Comparison of ENCODE assay signal across 8 cellular contexts in the genomic region with DNA sequence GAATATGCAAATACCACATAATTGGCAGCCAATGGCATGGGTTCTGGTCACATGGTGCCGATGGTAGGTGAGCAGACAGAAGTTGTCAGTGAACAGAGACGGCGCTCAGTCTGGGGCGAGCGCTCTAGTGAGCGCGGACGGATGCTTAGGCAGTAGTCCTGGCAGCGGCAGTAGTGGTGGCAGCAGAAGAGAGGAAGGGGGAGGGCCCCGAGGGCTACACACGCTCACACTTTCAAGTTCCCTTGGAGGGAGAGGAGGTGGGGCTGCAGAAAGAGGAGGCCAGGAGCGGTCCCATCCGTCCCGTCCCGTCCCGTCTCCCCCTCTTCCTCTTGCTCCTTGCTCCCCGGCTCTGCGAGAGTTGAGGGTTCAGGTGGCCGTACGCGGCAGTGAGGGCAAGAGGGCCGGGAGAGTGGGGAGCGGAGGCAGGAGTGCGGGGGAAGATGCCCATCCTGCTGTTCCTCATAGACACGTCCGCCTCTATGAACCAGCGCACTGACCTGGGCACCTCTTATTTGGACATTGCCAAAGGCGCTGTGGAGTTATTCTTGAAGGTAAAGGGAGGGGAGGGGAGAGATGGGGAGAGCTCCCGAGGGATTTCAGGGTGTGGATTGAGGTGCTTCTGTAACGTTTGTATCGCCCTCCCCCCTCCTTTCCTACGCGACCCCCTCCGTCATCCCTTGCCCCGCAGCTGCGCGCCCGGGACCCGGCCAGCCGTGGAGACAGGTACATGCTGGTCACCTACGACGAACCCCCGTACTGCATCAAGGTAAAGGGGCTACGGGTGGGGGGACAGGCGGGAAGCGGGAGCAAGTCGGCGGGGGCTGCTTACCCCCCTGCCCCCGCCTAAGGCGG. TPM values are rescaled to one million over a fixed set of nuclear protein-coding genes. Genes with fewer than 3 reads are reported as not detected.
DNase-seq lines count a peak whose midpoint lies in the region; ATAC-seq, FAIRE-seq and TF ChIP-seq lines count a peak whose summit lies in the region.

INTS6L (plus strand) TSS at position 108 of the 852 bp plus-strand sequence; CDS start at position 441, 333 bp downstream.

- ATAC-seq in GM21381 (IDR thresholded peaks at IDR 0.05; ENCODE audit: unreplicated experiment) = peak; percentile 79
- ATAC-seq in RWPE2 (ENCODE audit: low read depth) = peak; percentile 87
- peak; percentile 77 for ATAC-seq in activated T-helper 17 cell treated with anti-CD3 and anti-CD28 coated beads, Interleukin-2, amount 50 U/mL, for 72 hours (replicated peaks)
- peak; percentile 89 to 90 for ATAC-seq in natural killer cell treated with Interleukin-12 subunit alpha and Interleukin-12 subunit beta and Interleukin-15 and Interleukin-18, amount 100 ng/mL, for 72 hours

- H3K36me3 Mint-ChIP-seq in Calu3 (ENCODE audit: insufficient read depth, unreplicated experiment) = peaks cover 30% of the 10 kb centered on the region
- H3K36me3 Mint-ChIP-seq in activated T-helper 17 cell treated with anti-CD3 and anti-CD28 coated beads, Interleukin-2, amount 50 U/mL, for 72 hours (ENCODE audit: low read depth) = peaks cover 47% of the 10 kb centered on the region
- H3K36me3 Mint-ChIP-seq in natural killer cell treated with Interleukin-12 subunit alpha and Interleukin-12 subunit beta and Interleukin-15 and Interleukin-18, amount 100 ng/mL, for 72 hours = no peaks in the 10 kb centered on the region

- H3K4me1 Mint-ChIP-seq in Calu3 (ENCODE audit: low read depth, unreplicated experiment) = no peaks in the 10 kb centered on the region
- H3K4me1 Mint-ChIP-seq in activated T-helper 17 cell treated with anti-CD3 and anti-CD28 coated beads, Interleukin-2, amount 50 U/mL, for 72 hours = no peaks in the 10 kb centered on the region
- H3K4me1 Mint-ChIP-seq in natural killer cell treated with Interleukin-12 subunit alpha and Interleukin-12 subunit beta and Interleukin-15 and Interleukin-18, amount 100 ng/mL, for 72 hours (ENCODE audit: low read depth in 2 of 2) = peaks cover 15 to 26% of the 10 kb centered on the region in 2 donors

- no peaks in the 10 kb centered on the region for H3K36me3 ChIP-seq in RWPE2 (ENCODE audit: low read depth)

- H3K9me3 ChIP-seq in RWPE2 (ENCODE audit: severe bottlenecking) = no peaks in the 10 kb centered on the region

- peak within 1 kb of the TSS; percentile 73 for H3K27ac ChIP-seq in RWPE2 (ENCODE audit: poor library complexity, severe bottlenecking)

- peak within 1 kb of the TSS; percentile 94 for H3K27ac Mint-ChIP-seq in Calu3 (ENCODE audit: unreplicated experiment)
- peak within 1 kb of the TSS; percentile 99 for H3K27ac Mint-ChIP-seq in activated T-helper 17 cell treated with anti-CD3 and anti-CD28 coated beads, Interleukin-2, amount 50 U/mL, for 72 hours
- H3K27ac Mint-ChIP-seq in natural killer cell treated with Interleukin-12 subunit alpha and Interleukin-12 subunit beta and Interleukin-15 and Interleukin-18, amount 100 ng/mL, for 72 hours = peak within 1 kb of the TSS; percentile 87 to 93

- H3K4me3 ChIP-seq in RWPE2 (ENCODE audit: severe bottlenecking) = peak within 1 kb of the TSS; percentile 46
- peak within 1 kb of the TSS; percentile 59 for H3K4me3 ChIP-seq in fibroblast of mammary gland (ENCODE audit: control insufficient read depth, low read depth, low read length)

- intact Hi-C loops in Calu3 (cut with micrococcal nuclease; ENCODE audit: unreplicated experiment) = no loop called here

- H3K27me3 ChIP-seq in RWPE2 (ENCODE audit: insufficient read depth, poor library complexity, severe bottlenecking) = no peaks in the 10 kb centered on the region

- H3K4me3 Mint-ChIP-seq in Calu3 (ENCODE audit: low read depth, unreplicated experiment) = peak within 1 kb of the TSS; percentile 90
- H3K4me3 Mint-ChIP-seq in activated T-helper 17 cell treated with anti-CD3 and anti-CD28 coated beads, Interleukin-2, amount 50 U/mL, for 72 hours = peak within 1 kb of the TSS; percentile 95
- peak within 1 kb of the TSS; percentile 92 for H3K4me3 Mint-ChIP-seq in natural killer cell treated with Interleukin-12 subunit alpha and Interleukin-12 subunit beta and Interleukin-15 and Interleukin-18, amount 100 ng/mL, for 72 hours

- no TSS peak for BruUV-seq in Calu3 (replicated peaks; lab: Mats Ljungman, UMichigan)

- H3K9me3 Mint-ChIP-seq in Calu3 (ENCODE audit: low read depth, unreplicated experiment) = no peaks in the 10 kb centered on the region
- no peaks in the 10 kb centered on the region for H3K9me3 Mint-ChIP-seq in activated T-helper 17 cell treated with anti-CD3 and anti-CD28 coated beads, Interleukin-2, amount 50 U/mL, for 72 hours
- no peaks in the 10 kb centered on the region for H3K9me3 Mint-ChIP-seq in natural killer cell treated with Interleukin-12 subunit alpha and Interleukin-12 subunit beta and Interleukin-15 and Interleukin-18, amount 100 ng/mL, for 72 hours

- H3K4me1 ChIP-seq in RWPE2 (ENCODE audit: insufficient read depth, poor library complexity, severe bottlenecking) = no peaks in the 10 kb centered on the region

- TF ChIP-seq CTCF in Calu3 (IDR thresholded peaks at IDR 0.05; ENCODE audit: unreplicated experiment) (no peak), RWPE2 (IDR thresholded peaks at IDR 0.05; ENCODE audit: poor library complexity, severe bottlenecking) (no peak), fibroblast of mammary gland (conservative IDR thresholded peaks at IDR 0.05; ENCODE audit: control insufficient read depth, insufficient read depth, low read depth, low read length) (no peak)

- DNase-seq in Calu3 = peak; percentile 76
- DNase-seq in HTR-8/SVneo (ENCODE audit: insufficient read length, low spot score) = peak; percentile 28
- DNase-seq in RWPE2 (ENCODE audit: low spot score) = peak; percentile 73
- peak; percentile 87 for DNase-seq in fibroblast of mammary gland (ENCODE audit: low read depth)
- peak; percentile 89 for DNase-seq in natural killer cell treated with Interleukin-12 subunit alpha and Interleukin-12 subunit beta and Interleukin-15 and Interleukin-18, amount 100 ng/mL, for 72 hours (ENCODE audit: low spot score)
- peak; percentile 82 for DNase-seq in stimulated activated naive CD4-positive, alpha-beta T cell treated with Interleukin-2 at 50 U/mL for 16 hours (lab: John Stamatoyannopoulos, UW)

- CTCF ChIA-PET in Calu3 (lab: Charles Lee) = interaction anchor here (0.9 to 1.3 kb wide), 2 partner anchors 28 to 131 kb away, joined by 3 to 4 read pairs; no protein-coding TSS in a partner anchor

- H3K27me3 Mint-ChIP-seq in Calu3 (ENCODE audit: unreplicated experiment) = no peaks in the 10 kb centered on the region
- H3K27me3 Mint-ChIP-seq in activated T-helper 17 cell treated with anti-CD3 and anti-CD28 coated beads, Interleukin-2, amount 50 U/mL, for 72 hours = no peaks in the 10 kb centered on the region
- peaks cover 0 to 9% of the 10 kb centered on the region in 2 donors for H3K27me3 Mint-ChIP-seq in natural killer cell treated with Interleukin-12 subunit alpha and Interleukin-12 subunit beta and Interleukin-15 and Interleukin-18, amount 100 ng/mL, for 72 hours

- FAIRE-seq in HTR-8/SVneo (lab: Jason Lieb, UNC) = no peak

RNA-seq across cellular contexts. Expression of gene INTS6L, which starts in this region (rescaled TPM):
- total RNA-seq in Calu3 (2022) = 5.7 and 7.2 TPM in 2 replicates
- total RNA-seq in activated T-helper 17 cell treated with anti-CD3 and anti-CD28 coated beads, Interleukin-2, amount 50 U/mL, for 72 hours = 10 to 100 TPM; 15.2 to 46.5 TPM
- 10 to 100 TPM; 20.5 to 20.9 TPM for total RNA-seq in natural killer cell treated with Interleukin-12 subunit alpha and Interleukin-12 subunit beta and Interleukin-15 and Interleukin-18, amount 100 ng/mL, for 72 hours

Comparison
In these comparisons a context has a peak if more than half of its experiments do, and no peak if none do; other contexts are left out.
1. Peak in every context shown above with its lines: DNase-seq, ATAC-seq, H3K4me3 ChIP-seq and H3K27ac ChIP-seq.
2. DNase-seq: peak in every context shown above with its lines; median percentile 89 in natural killer cell treated with Interleukin-12 subunit alpha and Interleukin-12 subunit beta and Interleukin-15 and Interleukin-18, amount 100 ng/mL, for 72 hours; 87 in fibroblast of mammary gland; 82 in stimulated activated naive CD4-positive, alpha-beta T cell treated with Interleukin-2 at 50 U/mL for 16 hours; 76 in Calu3; 73 in RWPE2; 28 in HTR-8/SVneo.